In the genomic region with DNA sequence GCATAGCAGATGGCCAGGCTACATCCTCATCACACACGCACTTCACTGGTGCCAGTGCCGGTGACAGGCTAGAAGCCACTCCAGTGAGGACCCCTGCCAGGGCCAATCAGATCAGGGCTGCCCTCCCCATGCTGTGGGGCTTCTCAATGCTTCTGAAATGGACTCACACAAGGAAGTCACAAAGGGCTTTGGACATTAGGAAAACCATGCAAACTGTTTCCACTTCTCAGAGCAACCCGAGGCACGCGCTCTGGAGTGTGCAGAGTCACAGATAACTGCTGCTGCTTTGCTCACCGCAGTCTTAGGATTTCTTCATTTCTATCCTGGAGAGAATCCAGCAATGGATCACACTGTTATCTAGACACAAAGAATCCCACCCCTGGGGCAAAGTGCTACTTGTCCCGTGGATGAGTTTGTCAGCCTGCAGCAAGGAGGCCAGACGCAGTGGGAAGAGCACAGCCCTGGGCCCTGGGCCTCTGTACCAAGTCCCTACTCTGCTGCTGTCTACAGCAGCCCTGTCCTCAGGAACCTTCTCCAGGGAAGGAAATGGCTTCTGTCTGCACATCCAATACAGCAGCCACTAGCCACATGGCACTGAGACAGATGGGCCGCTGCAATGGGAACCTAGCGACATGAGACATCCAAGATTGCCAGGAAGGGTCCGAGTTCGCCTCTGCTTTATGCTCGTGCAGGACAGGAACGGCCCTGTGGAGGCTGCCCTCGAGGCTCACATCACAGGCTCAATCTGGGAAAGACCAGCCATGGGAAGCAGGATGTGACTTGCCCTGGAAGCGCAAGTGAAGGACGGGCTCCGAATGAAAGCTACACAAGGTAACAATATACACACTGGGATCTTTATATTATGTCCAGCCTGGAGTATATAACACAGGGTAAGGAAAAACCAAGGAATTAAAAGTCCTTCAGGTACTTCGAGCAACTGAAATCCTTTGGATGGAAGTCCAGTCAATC, we compare ENCODE assay signal across 13 cellular contexts.
DNase-seq lines count a peak whose midpoint lies in the region; ATAC-seq and TF ChIP-seq lines count a peak whose summit lies in the region.
"Had no signal": no experiment of that assay in that cellular context is flagged by ENCODE, and none has a peak within 500 bp of the region (broad histone marks: within the 10 kb centered on the region; RNA-seq: fewer than 3 reads in every experiment).

No MANE protein-coding gene starts in this region.

- no peaks in the 10 kb centered on the region for H3K9me3 ChIP-seq in psoas muscle
- H3K9me3 ChIP-seq: SJCRH30 had no signal

- H3K36me3 ChIP-seq in psoas muscle (ENCODE audit: insufficient read depth in 1 of 2, low read depth in 1 of 2): no peaks in the 10 kb centered on the region
- H3K36me3 ChIP-seq: SJCRH30 had no signal

- no peak for TF ChIP-seq CTCF in psoas muscle (IDR thresholded peaks at IDR 0.05)

- H3K4me3 ChIP-seq in psoas muscle: no peak overlapping the region
- H3K4me3 ChIP-seq: SJCRH30 had no signal

- ATAC-seq in SK-N-SH treated with all-trans-retinoic acid at 6 μM for 48 hours (peak; percentile 26; the same call in 2 of the 3 replicates), Right ventricle myocardium superior (ENCODE audit: poor library complexity) (peak; percentile 44), psoas muscle (peak; percentile 18 to 53 (median 33))

- H3K27ac ChIP-seq in psoas muscle: peak overlapping the region; percentile 32

- intact Hi-C loops in Right ventricle myocardium superior (cut with DNase I) (no loop called here), psoas muscle (cut with DNase I) (no loop called here)

- H3K4me1 ChIP-seq in psoas muscle: peaks cover 34% of the 10 kb centered on the region

- H3K27me3 ChIP-seq in psoas muscle (ENCODE audit: insufficient read depth in 3 of 3, low read length in 2 of 3): no peaks in the 10 kb centered on the region
- H3K27me3 ChIP-seq: SJCRH30 had no signal

- WGBS in psoas muscle, 3 donors: 85 to 90% (median 86%) methylated on average over 19 of the region's 19 CpGs

- DNase-seq in Daoy (ENCODE audit: low read depth): peak; percentile 5
- no peak for DNase-seq in Right ventricle myocardium superior
- no peak for DNase-seq in psoas muscle
- DNase-seq in activated CD4-positive, CD25-positive, alpha-beta regulatory T cell treated with anti-CD3 and anti-CD28 coated beads, Interleukin-2, amount 50 U/mL, for 72 hours: no peak
- DNase-seq in NCI-H82 (lab: John Stamatoyannopoulos, UW): no peak
- DNase-seq in MV-4-11 (lab: John Stamatoyannopoulos, UW): no peak
- DNase-seq in activated T-cell treated with anti-CD3 and anti-CD28 coated beads, Interleukin-2, amount 50 U/mL, for 48 hours: no peak
- DNase-seq: activated CD4-positive, alpha-beta T cell treated with anti-CD3 and anti-CD28 coated beads for 48 hours; activated naive CD4-positive, alpha-beta T cell treated with anti-CD3 and anti-CD28 coated beads, Interleukin-2, amount 50 U/mL, for 16 hours; NCI-H345; posterior cingulate gyrus had no signal

TF ChIP-seq in SK-N-SH treated with all-trans-retinoic acid at 6 μM for 48 hours, 23 proteins besides CTCF, POLR2A, EP300 and RAD21:
- TF ChIP-seq ZFP3 (CRISPR knock-in tag; IDR thresholded peaks at IDR 0.05) (no peak; the same call in 1 of the 2 replicates), ISL1 (CRISPR knock-in tag; IDR thresholded peaks at IDR 0.05) (no peak), SNAI2 (CRISPR knock-in tag; IDR thresholded peaks at IDR 0.05) (no peak), OSR1 (CRISPR knock-in tag; IDR thresholded peaks at IDR 0.05) (no peak), TOX (CRISPR knock-in tag; IDR thresholded peaks at IDR 0.05; ENCODE audit: borderline replicate concordance) (no peak), CSDC2 (CRISPR knock-in tag; IDR thresholded peaks at IDR 0.05) (no peak), ZNF70 (CRISPR knock-in tag; IDR thresholded peaks at IDR 0.05) (no peak), ZNF565 (CRISPR knock-in tag; conservative IDR thresholded peaks at IDR 0.05; ENCODE audit: low read depth) (no peak), GLIS3 (CRISPR knock-in tag; IDR thresholded peaks at IDR 0.05) (no peak), ARNTL (CRISPR knock-in tag; IDR thresholded peaks at IDR 0.05; ENCODE audit: borderline replicate concordance, low read depth) (no peak)
- TF ChIP-seq, protein P1, sequence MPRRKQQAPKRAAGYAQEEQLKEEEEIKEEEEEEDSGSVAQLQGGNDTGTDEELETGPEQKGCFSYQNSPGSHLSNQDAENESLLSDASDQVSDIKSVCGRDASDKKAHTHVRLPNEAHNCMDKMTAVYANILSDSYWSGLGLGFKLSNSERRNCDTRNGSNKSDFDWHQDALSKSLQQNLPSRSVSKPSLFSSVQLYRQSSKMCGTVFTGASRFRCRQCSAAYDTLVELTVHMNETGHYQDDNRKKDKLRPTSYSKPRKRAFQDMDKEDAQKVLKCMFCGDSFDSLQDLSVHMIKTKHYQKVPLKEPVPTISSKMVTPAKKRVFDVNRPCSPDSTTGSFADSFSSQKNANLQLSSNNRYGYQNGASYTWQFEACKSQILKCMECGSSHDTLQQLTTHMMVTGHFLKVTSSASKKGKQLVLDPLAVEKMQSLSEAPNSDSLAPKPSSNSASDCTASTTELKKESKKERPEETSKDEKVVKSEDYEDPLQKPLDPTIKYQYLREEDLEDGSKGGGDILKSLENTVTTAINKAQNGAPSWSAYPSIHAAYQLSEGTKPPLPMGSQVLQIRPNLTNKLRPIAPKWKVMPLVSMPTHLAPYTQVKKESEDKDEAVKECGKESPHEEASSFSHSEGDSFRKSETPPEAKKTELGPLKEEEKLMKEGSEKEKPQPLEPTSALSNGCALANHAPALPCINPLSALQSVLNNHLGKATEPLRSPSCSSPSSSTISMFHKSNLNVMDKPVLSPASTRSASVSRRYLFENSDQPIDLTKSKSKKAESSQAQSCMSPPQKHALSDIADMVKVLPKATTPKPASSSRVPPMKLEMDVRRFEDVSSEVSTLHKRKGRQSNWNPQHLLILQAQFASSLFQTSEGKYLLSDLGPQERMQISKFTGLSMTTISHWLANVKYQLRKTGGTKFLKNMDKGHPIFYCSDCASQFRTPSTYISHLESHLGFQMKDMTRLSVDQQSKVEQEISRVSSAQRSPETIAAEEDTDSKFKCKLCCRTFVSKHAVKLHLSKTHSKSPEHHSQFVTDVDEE (CRISPR knock-in tag; IDR thresholded peaks at IDR 0.05): no peak
- TF ChIP-seq, protein P2, sequence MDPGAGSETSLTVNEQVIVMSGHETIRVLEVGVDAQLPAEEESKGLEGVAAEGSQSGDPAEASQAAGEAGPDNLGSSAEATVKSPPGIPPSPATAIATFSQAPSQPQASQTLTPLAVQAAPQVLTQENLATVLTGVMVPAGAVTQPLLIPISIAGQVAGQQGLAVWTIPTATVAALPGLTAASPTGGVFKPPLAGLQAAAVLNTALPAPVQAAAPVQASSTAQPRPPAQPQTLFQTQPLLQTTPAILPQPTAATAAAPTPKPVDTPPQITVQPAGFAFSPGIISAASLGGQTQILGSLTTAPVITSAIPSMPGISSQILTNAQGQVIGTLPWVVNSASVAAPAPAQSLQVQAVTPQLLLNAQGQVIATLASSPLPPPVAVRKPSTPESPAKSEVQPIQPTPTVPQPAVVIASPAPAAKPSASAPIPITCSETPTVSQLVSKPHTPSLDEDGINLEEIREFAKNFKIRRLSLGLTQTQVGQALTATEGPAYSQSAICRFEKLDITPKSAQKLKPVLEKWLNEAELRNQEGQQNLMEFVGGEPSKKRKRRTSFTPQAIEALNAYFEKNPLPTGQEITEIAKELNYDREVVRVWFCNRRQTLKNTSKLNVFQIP (CRISPR knock-in tag; IDR thresholded peaks at IDR 0.05; ENCODE audit: borderline replicate concordance, low read depth): no peak
- TF ChIP-seq, protein P3, sequence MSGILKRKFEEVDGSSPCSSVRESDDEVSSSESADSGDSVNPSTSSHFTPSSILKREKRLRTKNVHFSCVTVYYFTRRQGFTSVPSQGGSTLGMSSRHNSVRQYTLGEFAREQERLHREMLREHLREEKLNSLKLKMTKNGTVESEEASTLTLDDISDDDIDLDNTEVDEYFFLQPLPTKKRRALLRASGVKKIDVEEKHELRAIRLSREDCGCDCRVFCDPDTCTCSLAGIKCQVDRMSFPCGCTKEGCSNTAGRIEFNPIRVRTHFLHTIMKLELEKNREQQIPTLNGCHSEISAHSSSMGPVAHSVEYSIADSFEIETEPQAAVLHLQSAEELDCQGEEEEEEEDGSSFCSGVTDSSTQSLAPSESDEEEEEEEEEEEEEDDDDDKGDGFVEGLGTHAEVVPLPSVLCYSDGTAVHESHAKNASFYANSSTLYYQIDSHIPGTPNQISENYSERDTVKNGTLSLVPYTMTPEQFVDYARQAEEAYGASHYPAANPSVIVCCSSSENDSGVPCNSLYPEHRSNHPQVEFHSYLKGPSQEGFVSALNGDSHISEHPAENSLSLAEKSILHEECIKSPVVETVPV (CRISPR knock-in tag; IDR thresholded peaks at IDR 0.05): no peak
